ENCODE assay signal across 8 cellular contexts in genomic region chr5:177362102-177362868, GRCh38.
A peak's percentile ranks its signal among the peaks of the same experiment; 100 is the strongest.
DNase-seq lines count a peak whose midpoint lies in the region; ATAC-seq and TF ChIP-seq lines count a peak whose summit lies in the region.

No MANE protein-coding gene starts in this region.

- H3K36me3 ChIP-seq in neutrophil (peaks cover 37% of the 10 kb centered on the region), tibial artery (no peaks in the 10 kb centered on the region)

- H3K27ac Mint-ChIP-seq in dendritic cell treated with granulocyte-macrophage colony-stimulating factor and Interleukin-4, amounts not matched to agents 40 ng/mL and 50 ng/mL, for 4 days: peak overlapping the region; percentile 84

- peaks cover 89% of the 10 kb centered on the region for H3K4me1 Mint-ChIP-seq in dendritic cell treated with granulocyte-macrophage colony-stimulating factor and Interleukin-4, amounts not matched to agents 40 ng/mL and 50 ng/mL, for 4 days (ENCODE audit: low read depth)

- H3K27me3 ChIP-seq in neutrophil (no peaks in the 10 kb centered on the region), tibial artery (peaks cover 0 to 13% of the 10 kb centered on the region in 2 donors)

- H3K4me3 Mint-ChIP-seq in dendritic cell treated with granulocyte-macrophage colony-stimulating factor and Interleukin-4, amounts not matched to agents 40 ng/mL and 50 ng/mL, for 4 days: peak overlapping the region; percentile 75

- peaks cover 66 to 72% of the 10 kb centered on the region in 2 experiments for H3K4me1 ChIP-seq in neutrophil (ENCODE audit: control insufficient read depth in 1 of 2, insufficient read depth in 1 of 2, low read depth in 1 of 2, low read length in 1 of 2)
- H3K4me1 ChIP-seq in tibial artery: peaks cover 0 to 37% (median 21%) of the 10 kb centered on the region in 4 donors

- H3K4me3 ChIP-seq in GM12864 (ENCODE audit: low read depth, low read length) (peak overlapping the region; percentile 45; the same call in 1 of the 2 replicates), neutrophil (ENCODE audit: low read depth in 1 of 2, low read length in 1 of 2) (peak overlapping the region; percentile 62 to 82), tibial artery (peak overlapping the region in 1 of 2 donors; percentile 54)

- intact Hi-C loops in dendritic cell treated with granulocyte-macrophage colony-stimulating factor and Interleukin-4, amounts not matched to agents 40 ng/mL and 50 ng/mL, for 4 days (cut with micrococcal nuclease): no loop called here
- intact Hi-C loops in tibial artery (cut with DNase I; ENCODE audit: low total_unique reads): no loop called here

- H3K9me3 ChIP-seq in neutrophil: no peaks in the 10 kb centered on the region
- H3K9me3 ChIP-seq in tibial artery: no peaks in the 10 kb centered on the region

- no peak for ATAC-seq in HG03175 (IDR thresholded peaks at IDR 0.05; ENCODE audit: unreplicated experiment)
- ATAC-seq in HG03571 (IDR thresholded peaks at IDR 0.05; ENCODE audit: unreplicated experiment): no peak

- no peaks in the 10 kb centered on the region for H3K27me3 Mint-ChIP-seq in dendritic cell treated with granulocyte-macrophage colony-stimulating factor and Interleukin-4, amounts not matched to agents 40 ng/mL and 50 ng/mL, for 4 days

- TF ChIP-seq CTCF in GM12864 (IDR thresholded peaks at IDR 0.05; ENCODE audit: low read depth, low read length, missing control alignments) (no peak), neutrophil (IDR thresholded peaks at IDR 0.05) (no peak), tibial artery (IDR thresholded peaks at IDR 0.05) (no peak)

- peaks cover 71% of the 10 kb centered on the region for H3K36me3 Mint-ChIP-seq in dendritic cell treated with granulocyte-macrophage colony-stimulating factor and Interleukin-4, amounts not matched to agents 40 ng/mL and 50 ng/mL, for 4 days (ENCODE audit: low read depth)

- H3K27ac ChIP-seq in neutrophil (peak overlapping the region; percentile 93), tibial artery (no peak overlapping the region)

- H3K9me3 Mint-ChIP-seq in dendritic cell treated with granulocyte-macrophage colony-stimulating factor and Interleukin-4, amounts not matched to agents 40 ng/mL and 50 ng/mL, for 4 days: no peaks in the 10 kb centered on the region

- DNase-seq in GM12864 (ENCODE audit: low read depth) (no peak), RPMI8226 (peak; percentile 19), tibial artery (no peak), AG08395 (ENCODE audit: low spot score) (no peak)
